Comparison of ENCODE assay signal across 4 cellular contexts in the genomic region with DNA sequence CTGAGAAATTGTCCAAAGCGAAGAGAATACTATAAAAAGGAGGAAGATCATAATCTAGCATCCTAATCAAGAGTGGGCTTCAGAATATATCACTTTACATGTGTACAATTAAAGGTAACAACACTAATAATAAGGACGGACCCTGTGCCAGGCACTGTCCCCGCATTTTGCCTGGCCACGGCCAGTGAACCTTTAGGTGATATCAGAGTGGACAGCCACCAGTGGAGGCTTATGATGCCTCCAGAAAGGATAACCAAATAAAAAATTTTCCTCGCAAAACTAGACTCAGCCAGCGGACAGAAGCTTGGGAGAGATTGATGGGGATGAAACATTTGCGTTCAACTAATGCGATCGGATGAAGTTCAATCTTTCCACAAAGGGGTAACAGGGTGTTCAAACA.
"Had no signal": no experiment of that assay in that cellular context is flagged by ENCODE, and none has a peak within 500 bp of the region (broad histone marks: within the 10 kb centered on the region; RNA-seq: fewer than 3 reads in every experiment).

No MANE protein-coding gene starts in this region.

- H3K36me3 Mint-ChIP-seq: IgD-negative memory B cell had no signal

- DNase-seq: IMR-90 had no signal

- H3K4me1 Mint-ChIP-seq: IgD-negative memory B cell had no signal

- H3K4me3 ChIP-seq: K562 had no signal

- H3K4me3 Mint-ChIP-seq: IgD-negative memory B cell had no signal

- H3K27ac ChIP-seq: HL-60 had no signal
